Comparison of ENCODE assay signal across 8 cellular contexts in the genomic region with DNA sequence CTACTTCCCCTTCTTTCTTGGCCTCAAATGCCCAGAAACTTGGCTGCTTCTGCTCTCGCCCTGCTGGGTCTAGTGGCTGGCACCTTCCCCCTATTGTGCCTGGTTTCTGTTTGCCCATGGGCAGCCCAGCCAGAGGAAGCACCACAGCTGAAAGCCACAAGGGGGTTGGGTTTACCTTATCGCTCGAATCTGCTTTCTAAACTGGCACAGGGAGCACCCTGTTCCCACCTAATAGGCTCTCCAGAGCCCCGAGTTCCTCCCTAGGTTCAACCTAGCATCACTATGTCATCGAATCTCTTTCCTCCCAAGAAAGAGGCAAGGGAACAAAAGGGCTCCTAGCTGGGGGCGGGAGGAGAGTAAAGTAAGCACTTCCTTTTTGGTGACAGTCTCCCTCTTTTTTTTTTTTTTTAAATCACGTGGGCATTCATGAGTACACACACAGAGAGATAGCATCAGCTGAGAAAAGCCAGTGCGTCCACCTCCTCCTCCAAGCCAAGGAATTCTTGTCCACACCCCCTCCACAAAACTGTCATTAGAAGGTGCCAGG.
A peak's percentile ranks its signal among the peaks of the same experiment; 100 is the strongest.
DNase-seq lines count a peak whose midpoint lies in the region; ATAC-seq and TF ChIP-seq lines count a peak whose summit lies in the region.

No MANE protein-coding gene starts in this region.

- ATAC-seq in GM21515 (IDR thresholded peaks at IDR 0.05; ENCODE audit: unreplicated experiment) = no peak

- DNase-seq in MM.1S (peak; percentile 92), epithelial cell of proximal tubule (ENCODE audit: low read depth) (no peak), nucleus accumbens (lab: John Stamatoyannopoulos, UW) (peak in 33 of 56 donors; percentile 30 to 75 (median 50)), NCI-H1436 treated with DMSO at 0.1 percent for 48 hours (lab: John Stamatoyannopoulos, UW) (no peak), HAP-1 (ENCODE audit: low spot score in 2 of 2) (no peak)
- peak; percentile 3 to 14 for DNase-seq in activated CD4-positive, alpha-beta T cell treated with anti-CD3 and anti-CD28 coated beads, Interleukin-2, amount 50 U/mL, for 24 hours (ENCODE audit: low read depth in 1 of 2, low spot score in 1 of 2)

- H3K79me2 ChIP-seq in MM.1S (ENCODE audit: low read length) = no peaks in the 10 kb centered on the region

- H3K27ac ChIP-seq in BLaER1 (peak overlapping the region; percentile 79), MM.1S (ENCODE audit: low read length) (peak overlapping the region; percentile 79)

- H3F3A ChIP-seq in MM.1S (ENCODE audit: insufficient read depth, low read length) = peaks cover 20% of the 10 kb centered on the region

- H3K9ac ChIP-seq in BLaER1 (peak overlapping the region; percentile 54), MM.1S (ENCODE audit: low read length) (peak overlapping the region; percentile 55; the same call in 1 of the 2 replicates)

- H3K9me2 ChIP-seq in MM.1S (replicated peaks; ENCODE audit: insufficient read depth, low read length) = no peaks in the 10 kb centered on the region

- H3K27me3 ChIP-seq in BLaER1 = no peaks in the 10 kb centered on the region
- no peaks in the 10 kb centered on the region for H3K27me3 ChIP-seq in MM.1S (replicated peaks; ENCODE audit: insufficient read depth, low read length)
- peaks cover 53% of the 10 kb centered on the region for H3K27me3 ChIP-seq in HAP-1 (ENCODE audit: low read depth)

- in situ Hi-C loops in HAP-1 (cut with MboI; ENCODE audit: low sequenced_read_pairs) = no loop called here

- H3K36me3 ChIP-seq in BLaER1 = no peaks in the 10 kb centered on the region
- no peaks in the 10 kb centered on the region for H3K36me3 ChIP-seq in MM.1S (replicated peaks; ENCODE audit: insufficient read depth, low read length)
- H3K36me3 ChIP-seq in HAP-1 (replicated peaks) = no peaks in the 10 kb centered on the region

- peak overlapping the region; percentile 81 for H2AFZ ChIP-seq in MM.1S (ENCODE audit: low read length)

- peaks cover 41% of the 10 kb centered on the region for H3K4me1 ChIP-seq in BLaER1
- peaks cover 23% of the 10 kb centered on the region for H3K4me1 ChIP-seq in MM.1S (ENCODE audit: low read length)
- H3K4me1 ChIP-seq in HAP-1 = no peaks in the 10 kb centered on the region

- peak overlapping the region; percentile 88 for H3K4me2 ChIP-seq in BLaER1
- peak overlapping the region; percentile 79 for H3K4me2 ChIP-seq in MM.1S (ENCODE audit: low read depth, low read length)

- no peaks in the 10 kb centered on the region for H3K9me3 ChIP-seq in BLaER1
- no peaks in the 10 kb centered on the region for H3K9me3 ChIP-seq in MM.1S (replicated peaks; ENCODE audit: insufficient read depth, low read length)
- H3K9me3 ChIP-seq in HAP-1 = no peaks in the 10 kb centered on the region

- peak overlapping the region; percentile 42 for H3K4me3 ChIP-seq in BLaER1
- H3K4me3 ChIP-seq in MM.1S (ENCODE audit: low read length) = peak overlapping the region; percentile 59
- H3K4me3 ChIP-seq in epithelial cell of proximal tubule (ENCODE audit: low read depth, low read length) = peak overlapping the region; percentile 40
- no peak overlapping the region for H3K4me3 ChIP-seq in HAP-1

- no peaks in the 10 kb centered on the region for H4K20me1 ChIP-seq in BLaER1
- H4K20me1 ChIP-seq in MM.1S (ENCODE audit: insufficient read depth, low read length) = no peaks in the 10 kb centered on the region

- peak; percentile 19; the same call in 1 of the 2 replicates for TF ChIP-seq CTCF in MM.1S (IDR thresholded peaks at IDR 0.05; ENCODE audit: low read length)
- no peak for TF ChIP-seq CTCF in epithelial cell of proximal tubule (conservative IDR thresholded peaks at IDR 0.05; ENCODE audit: low read depth, low read length)

Comparison
In these comparisons a context has a peak if more than half of its experiments do, and no peak if none do; other contexts are left out.
1. DNase-seq: peak in MM.1S (single experiment), activated CD4-positive, alpha-beta T cell treated with anti-CD3 and anti-CD28 coated beads, Interleukin-2, amount 50 U/mL, for 24 hours (2 of 2) and nucleus accumbens (33 of 56); none in epithelial cell of proximal tubule (single experiment), NCI-H1436 treated with DMSO at 0.1 percent for 48 hours (single experiment) and HAP-1 (0 of 2).